Comparison of ENCODE assay signal across 22 cellular contexts in genomic region chr5:33737284-33737683, GRCh38.
"Had no signal": no experiment of that assay in that cellular context is flagged by ENCODE, and none has a peak within 500 bp of the region (broad histone marks: within the 10 kb centered on the region; RNA-seq: fewer than 3 reads in every experiment).

No MANE protein-coding gene starts in this region.

- ATAC-seq: left ventricle myocardium superior; naive thymus-derived CD4-positive, alpha-beta T cell; right cardiac atrium; stimulated activated memory B cell treated with anti-CD40 and anti-IgM and Interleukin-4, amounts not matched to agents 10 μg/mL and 1 μg/mL and 100 μg/mL, for 72 hours; upper lobe of right lung had no signal

- H3K79me2 ChIP-seq: hepatocyte had no signal

- H3K9me3 ChIP-seq: colonic mucosa, esophagus squamous epithelium, ovary, testis, tibial nerve, upper lobe of right lung, vagina had no signal

- H3K4me3 Mint-ChIP-seq: naive thymus-derived CD4-positive, alpha-beta T cell; nephron progenitor cell; stimulated activated memory B cell treated with anti-CD40 and anti-IgM and Interleukin-4, amounts not matched to agents 10 μg/mL and 1 μg/mL and 100 μg/mL, for 72 hours; stimulated activated naive CD8-positive, alpha-beta T cell treated with anti-CD3 and anti-CD28 coated beads, Interleukin-15, Interleukin-2, amounts not matched to agents 100 ng/mL and 50 ng/mL, for 24 hours had no signal

- H3K27ac ChIP-seq: colonic mucosa, esophagus squamous epithelium, hepatocyte, ovary, testis, tibial nerve, upper lobe of right lung, vagina had no signal

- H3K27ac Mint-ChIP-seq: naive thymus-derived CD4-positive, alpha-beta T cell; nephron progenitor cell; stimulated activated memory B cell treated with anti-CD40 and anti-IgM and Interleukin-4, amounts not matched to agents 10 μg/mL and 1 μg/mL and 100 μg/mL, for 72 hours; stimulated activated naive CD8-positive, alpha-beta T cell treated with anti-CD3 and anti-CD28 coated beads, Interleukin-15, Interleukin-2, amounts not matched to agents 100 ng/mL and 50 ng/mL, for 24 hours had no signal

- H3K4me2 ChIP-seq: hepatocyte had no signal

- H3K9me3 Mint-ChIP-seq: nephron progenitor cell; stimulated activated memory B cell treated with anti-CD40 and anti-IgM and Interleukin-4, amounts not matched to agents 10 μg/mL and 1 μg/mL and 100 μg/mL, for 72 hours; stimulated activated naive CD8-positive, alpha-beta T cell treated with anti-CD3 and anti-CD28 coated beads, Interleukin-15, Interleukin-2, amounts not matched to agents 100 ng/mL and 50 ng/mL, for 24 hours had no signal

- H3K27me3 Mint-ChIP-seq: stimulated activated memory B cell treated with anti-CD40 and anti-IgM and Interleukin-4, amounts not matched to agents 10 μg/mL and 1 μg/mL and 100 μg/mL, for 72 hours; stimulated activated naive CD8-positive, alpha-beta T cell treated with anti-CD3 and anti-CD28 coated beads, Interleukin-15, Interleukin-2, amounts not matched to agents 100 ng/mL and 50 ng/mL, for 24 hours had no signal

- DNase-seq: colonic mucosa; dermis blood vessel endothelial cell; esophagus squamous epithelium; head of caudate nucleus; kidney; left cardiac atrium; left ventricle myocardium superior; mesendoderm; naive thymus-derived CD4-positive, alpha-beta T cell; nephron progenitor cell; ovary; right cardiac atrium; stimulated activated CD4-positive, alpha-beta T cell treated with anti-CD3 and anti-CD28 coated beads, Interleukin-1b, Interleukin-23, amount 100 ng/mL, for 48 hours; stimulated activated CD4-positive, alpha-beta T cell treated with anti-CD3 and anti-CD28 coated beads, Interleukin-4, amount 100 ng/mL, for 24 hours; testis; upper lobe of right lung had no signal

- H3K4me1 Mint-ChIP-seq: naive thymus-derived CD4-positive, alpha-beta T cell; stimulated activated memory B cell treated with anti-CD40 and anti-IgM and Interleukin-4, amounts not matched to agents 10 μg/mL and 1 μg/mL and 100 μg/mL, for 72 hours had no signal

- H3K36me3 ChIP-seq: colonic mucosa, esophagus squamous epithelium, ovary, tibial nerve, upper lobe of right lung, vagina had no signal

- H3K27me3 ChIP-seq: colonic mucosa, esophagus squamous epithelium, hepatocyte, ovary, testis, tibial nerve, upper lobe of right lung, vagina had no signal

- H2AFZ ChIP-seq: hepatocyte had no signal

- H3K36me3 Mint-ChIP-seq: naive thymus-derived CD4-positive, alpha-beta T cell; stimulated activated memory B cell treated with anti-CD40 and anti-IgM and Interleukin-4, amounts not matched to agents 10 μg/mL and 1 μg/mL and 100 μg/mL, for 72 hours had no signal

- H3K4me1 ChIP-seq: colonic mucosa, esophagus squamous epithelium, tibial nerve, vagina had no signal

- H3K4me3 ChIP-seq: colonic mucosa, esophagus squamous epithelium, hepatocyte, lung, ovary, testis, tibial nerve, upper lobe of right lung, vagina had no signal
